In genomic region chr1:40185951-40186864, GRCh38 we compare ENCODE assay signal across 9 cellular contexts. TPM values are rescaled to one million over a fixed set of nuclear protein-coding genes. Genes with fewer than 3 reads are reported as not detected.
DNase-seq lines count a peak whose midpoint lies in the region; ATAC-seq and TF ChIP-seq lines count a peak whose summit lies in the region.
"Had no signal": no experiment of that assay in that cellular context is flagged by ENCODE, and none has a peak within 500 bp of the region (broad histone marks: within the 10 kb centered on the region; RNA-seq: fewer than 3 reads in every experiment).

No MANE protein-coding gene starts in this region.

- TF ChIP-seq POLR2A in erythroblast (IDR thresholded peaks at IDR 0.05; ENCODE audit: low read length): no peak

- H3K27ac ChIP-seq in endodermal cell (ENCODE audit: low read depth, low read length): no peak overlapping the region
- H3K27ac ChIP-seq in colonic mucosa: no peak overlapping the region
- H3K27ac ChIP-seq: parathyroid adenoma had no signal

- H3K36me3 Mint-ChIP-seq in endodermal cell (ENCODE audit: low read depth): peaks cover 24% of the 10 kb centered on the region

- H3K27me3 Mint-ChIP-seq in endodermal cell (ENCODE audit: insufficient read depth): no peaks in the 10 kb centered on the region

- DNase-seq in SW480 (ENCODE audit: low spot score) (peak; percentile 25), endodermal cell (no peak), colonic mucosa (no peak), NCI-H2171 treated with DMSO at 0.1 percent for 48 hours (lab: John Stamatoyannopoulos, UW) (no peak), erythroblast (lab: John Stamatoyannopoulos, UW) (no peak)
- peak; percentile 33 to 36 for DNase-seq in stimulated activated CD8-positive, alpha-beta memory T cell treated with anti-CD3 and anti-CD28 coated beads, Interleukin-2, amount 100 ng/mL, for 48 hours (ENCODE audit: low read depth in 2 of 2)

- peaks cover 13% of the 10 kb centered on the region for H3K4me1 Mint-ChIP-seq in endodermal cell

- H3K27me3 ChIP-seq in endodermal cell (ENCODE audit: control insufficient read depth, insufficient read depth, low read length, poor library complexity, severe bottlenecking): no peaks in the 10 kb centered on the region
- H3K27me3 ChIP-seq in colonic mucosa: no peaks in the 10 kb centered on the region

- no peaks in the 10 kb centered on the region for H3K9me3 Mint-ChIP-seq in endodermal cell

- H3K9ac ChIP-seq in endodermal cell (ENCODE audit: extremely low read depth, low read length, poor library complexity, severe bottlenecking) (no peak overlapping the region), colonic mucosa (ENCODE audit: low read depth in 2 of 2, low read length in 2 of 2) (no peak overlapping the region)
- H3K9ac ChIP-seq: parathyroid adenoma had no signal

- WGBS in endodermal cell (ENCODE audit: insufficient coverage in 1 of 2, insufficient read length in 1 of 2), 2 experiments: 96 to 98% methylated on average over 7 of the region's 7 CpGs

- TF ChIP-seq CTCF in endodermal cell (conservative IDR thresholded peaks at IDR 0.05) (no peak), colonic mucosa (IDR thresholded peaks at IDR 0.05) (no peak)

- no peak overlapping the region for H3K4me3 Mint-ChIP-seq in endodermal cell

- H3K27ac Mint-ChIP-seq in endodermal cell: peak overlapping the region; percentile 23

- H3K4me3 ChIP-seq in endodermal cell (ENCODE audit: low read length) (no peak overlapping the region), colonic mucosa (no peak overlapping the region)

- H3K4me1 ChIP-seq in endodermal cell (ENCODE audit: control insufficient read depth, insufficient read depth, low read length): peaks cover 3% of the 10 kb centered on the region
- H3K4me1 ChIP-seq in colonic mucosa: no peaks in the 10 kb centered on the region

- peaks cover 23% of the 10 kb centered on the region for H3K36me3 ChIP-seq in endodermal cell (ENCODE audit: control insufficient read depth, insufficient read depth, low read length)
- H3K36me3 ChIP-seq in colonic mucosa: no peaks in the 10 kb centered on the region

- H3K9me3 ChIP-seq in endodermal cell (ENCODE audit: control insufficient read depth, low read length) (no peaks in the 10 kb centered on the region), colonic mucosa (no peaks in the 10 kb centered on the region)

- ATAC-seq in GM18907 (IDR thresholded peaks at IDR 0.05; ENCODE audit: unreplicated experiment): peak; percentile 90
- ATAC-seq in HG02885 (IDR thresholded peaks at IDR 0.05; ENCODE audit: poor library complexity, unreplicated experiment): peak; percentile 93

- intact Hi-C loops in colonic mucosa (cut with DNase I): no loop called here

RNA-seq across cellular contexts. Expression of gene RLF, which starts 25.0 kb away (rescaled TPM):
- total RNA-seq in endodermal cell: 10 to 100 TPM; 18.8 to 23.3 TPM
- polyA plus RNA-seq in endodermal cell (2013, experiment 1 of 2): 23.9 TPM
- 23.6 TPM for polyA plus RNA-seq in endodermal cell (2013, experiment 2 of 2)
- 10 to 100 TPM; 11.5 to 21.0 TPM for total RNA-seq in colonic mucosa

Comparison
In these comparisons a context has a peak if more than half of its experiments do, and no peak if none do; other contexts are left out.
1. DNase-seq: peak in SW480 (single experiment) and stimulated activated CD8-positive, alpha-beta memory T cell treated with anti-CD3 and anti-CD28 coated beads, Interleukin-2, amount 100 ng/mL, for 48 hours (2 of 2); none in endodermal cell (single experiment), colonic mucosa (single experiment), NCI-H2171 treated with DMSO at 0.1 percent for 48 hours (single experiment) and erythroblast (0 of 2).